ENCODE assay signal across 18 cellular contexts in the genomic region with DNA sequence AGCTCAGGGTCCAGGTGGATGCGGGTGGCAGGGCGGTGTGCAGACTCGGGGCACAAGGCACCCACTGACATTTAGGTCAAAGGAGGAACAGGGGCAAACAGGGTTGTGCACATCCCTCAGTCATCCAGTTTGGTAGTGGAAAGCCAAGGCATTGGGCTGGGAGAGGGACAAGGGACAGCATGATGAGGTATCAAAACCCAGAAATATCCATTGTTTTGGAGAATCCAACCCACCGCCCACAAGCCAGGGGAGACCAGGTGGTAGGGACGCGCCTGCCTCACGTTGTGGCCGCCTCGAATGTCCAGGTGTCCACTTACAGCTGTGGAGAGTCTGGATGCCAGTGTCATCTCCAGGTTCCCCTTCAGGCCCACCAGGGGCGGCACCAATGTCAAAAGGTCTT.
"Had no signal": no experiment of that assay in that cellular context is flagged by ENCODE, and none has a peak within 500 bp of the region (broad histone marks: within the 10 kb centered on the region; RNA-seq: fewer than 3 reads in every experiment).

No MANE protein-coding gene starts in this region.

- H3K27ac ChIP-seq: gastrocnemius medialis, heart right ventricle, neutrophil, suprapubic skin, thyroid gland, upper lobe of right lung had no signal

- H3K27me3 Mint-ChIP-seq: naive thymus-derived CD8-positive, alpha-beta T cell had no signal

- DNase-seq: cortex of kidney; effector memory CD4-positive, alpha-beta T cell; gastrocnemius medialis; heart right ventricle; hypothalamus; kidney glomerular epithelial cell; mammary epithelial cell; mucosa of descending colon; naive thymus-derived CD8-positive, alpha-beta T cell; small intestine; stimulated activated CD4-positive, alpha-beta T cell treated with anti-CD3 and anti-CD28 coated beads, Interleukin-12 subunit alpha, Interleukin-12 subunit beta, amount 100 ng/mL, for 4 hours; stimulated activated naive CD8-positive, alpha-beta T cell treated with anti-CD3 and anti-CD28 coated beads, Interleukin-15, Interleukin-2, amounts not matched to agents 100 U/mL and 50 U/mL, for 24 hours; thyroid gland had no signal

- H3K4me3 ChIP-seq: gastrocnemius medialis, heart right ventricle, mucosa of descending colon, suprapubic skin, thyroid gland, upper lobe of right lung had no signal

- H3K4me3 Mint-ChIP-seq: naive thymus-derived CD8-positive, alpha-beta T cell had no signal

- ATAC-seq: esophagus mucosa; gastrocnemius medialis; left lobe of liver; mucosa of descending colon; naive thymus-derived CD8-positive, alpha-beta T cell; stimulated activated naive CD8-positive, alpha-beta T cell treated with anti-CD3 and anti-CD28 coated beads, Interleukin-15, Interleukin-2, amounts not matched to agents 100 U/mL and 50 U/mL, for 24 hours; upper lobe of right lung had no signal
